Comparison of ENCODE assay signal across 11 cellular contexts in the genomic region with DNA sequence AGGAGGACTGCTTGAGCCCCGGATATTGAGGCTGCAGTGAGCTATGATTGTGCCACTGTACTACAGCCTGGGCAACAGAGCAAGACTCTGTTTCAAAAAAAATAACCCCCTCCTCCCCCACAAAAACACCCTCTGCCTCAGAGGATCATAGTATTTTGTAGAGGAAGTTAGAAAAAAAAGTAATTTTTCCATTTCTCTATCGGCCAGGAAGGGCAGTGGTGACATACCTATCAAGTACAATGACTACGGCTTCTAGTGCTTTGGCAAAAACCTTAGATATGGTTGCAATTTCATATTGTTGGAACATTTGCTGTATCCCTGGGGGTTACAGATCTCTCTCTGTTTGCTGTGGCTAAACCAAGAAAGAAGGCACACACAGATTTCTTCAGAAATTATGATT.
"Had no signal": no experiment of that assay in that cellular context is flagged by ENCODE, and none has a peak within 500 bp of the region (broad histone marks: within the 10 kb centered on the region; RNA-seq: fewer than 3 reads in every experiment).

No MANE protein-coding gene starts in this region.

- H3K27me3 Mint-ChIP-seq: activated CD4-positive, alpha-beta T cell treated with anti-CD3 and anti-CD28 coated beads, Interleukin-2, amount 10 ng/mL, durations not matched to agents 24 days and 14 days; activated naive CD8-positive, alpha-beta T cell treated with anti-CD3 and anti-CD28 coated beads for 36 hours; brain; effector memory CD8-positive, alpha-beta T cell; stimulated activated memory B cell treated with anti-CD40 and anti-IgM and Interleukin-4, amounts not matched to agents 10 μg/mL and 1 μg/mL and 100 μg/mL, for 72 hours; T-helper 17 cell had no signal

- H3K9ac ChIP-seq: neural progenitor cell had no signal

- H3K4me1 ChIP-seq: neural progenitor cell had no signal

- H3K36me3 ChIP-seq: neural progenitor cell, vagina had no signal

- H3K4me3 Mint-ChIP-seq: activated CD4-positive, alpha-beta T cell treated with anti-CD3 and anti-CD28 coated beads, Interleukin-2, amount 10 ng/mL, durations not matched to agents 24 days and 14 days; activated naive CD8-positive, alpha-beta T cell treated with anti-CD3 and anti-CD28 coated beads for 36 hours; brain; effector memory CD8-positive, alpha-beta T cell; neural progenitor cell; stimulated activated memory B cell treated with anti-CD40 and anti-IgM and Interleukin-4, amounts not matched to agents 10 μg/mL and 1 μg/mL and 100 μg/mL, for 72 hours had no signal

- ATAC-seq: effector memory CD8-positive, alpha-beta T cell; left ventricle myocardium superior; stimulated activated memory B cell treated with anti-CD40 and anti-IgM and Interleukin-4, amounts not matched to agents 10 μg/mL and 1 μg/mL and 100 μg/mL, for 72 hours; T-helper 17 cell had no signal

- DNase-seq: activated CD4-positive, alpha-beta T cell treated with anti-CD3 and anti-CD28 coated beads, Interleukin-2, amount 10 ng/mL, durations not matched to agents 24 days and 14 days; activated CD4-positive, CD25-positive, alpha-beta regulatory T cell; activated naive CD8-positive, alpha-beta T cell treated with anti-CD3 and anti-CD28 coated beads for 36 hours; effector memory CD8-positive, alpha-beta T cell; left ventricle myocardium superior; stimulated activated CD4-positive, alpha-beta T cell treated with anti-CD3 and anti-CD28 coated beads, Interleukin-2, amount 100 ng/mL, for 48 hours; T-helper 17 cell had no signal

- H3K4me3 ChIP-seq: neural progenitor cell, vagina had no signal

- H2AFZ ChIP-seq: neural progenitor cell had no signal

- H3K9me3 Mint-ChIP-seq: activated CD4-positive, alpha-beta T cell treated with anti-CD3 and anti-CD28 coated beads, Interleukin-2, amount 10 ng/mL, durations not matched to agents 24 days and 14 days; activated naive CD8-positive, alpha-beta T cell treated with anti-CD3 and anti-CD28 coated beads for 36 hours; effector memory CD8-positive, alpha-beta T cell; neural progenitor cell; stimulated activated memory B cell treated with anti-CD40 and anti-IgM and Interleukin-4, amounts not matched to agents 10 μg/mL and 1 μg/mL and 100 μg/mL, for 72 hours had no signal

- H3K27ac ChIP-seq: neural progenitor cell, vagina had no signal

- H3K4me1 Mint-ChIP-seq: stimulated activated memory B cell treated with anti-CD40 and anti-IgM and Interleukin-4, amounts not matched to agents 10 μg/mL and 1 μg/mL and 100 μg/mL, for 72 hours had no signal

- H3K27ac Mint-ChIP-seq: activated CD4-positive, alpha-beta T cell treated with anti-CD3 and anti-CD28 coated beads, Interleukin-2, amount 10 ng/mL, durations not matched to agents 24 days and 14 days; activated naive CD8-positive, alpha-beta T cell treated with anti-CD3 and anti-CD28 coated beads for 36 hours; effector memory CD8-positive, alpha-beta T cell; neural progenitor cell; stimulated activated memory B cell treated with anti-CD40 and anti-IgM and Interleukin-4, amounts not matched to agents 10 μg/mL and 1 μg/mL and 100 μg/mL, for 72 hours; T-helper 17 cell had no signal

- H3K9me3 ChIP-seq: vagina had no signal

- H3K27me3 ChIP-seq: neural progenitor cell, vagina had no signal

- H3K4me2 ChIP-seq: neural progenitor cell had no signal
